12 cellular contexts compared by ENCODE assay signal in genomic region chr3:15346516-15346915, GRCh38.
"Had no signal": no experiment of that assay in that cellular context is flagged by ENCODE, and none has a peak within 500 bp of the region (broad histone marks: within the 10 kb centered on the region; RNA-seq: fewer than 3 reads in every experiment).

No MANE protein-coding gene starts in this region.

- H3K27ac Mint-ChIP-seq: WTC11 had no signal

- H3K36me3 ChIP-seq: cardiac muscle cell, heart left ventricle, right lobe of liver, upper lobe of left lung had no signal

- ATAC-seq: heart left ventricle, left colon, WTC11 had no signal

- H3K4me3 ChIP-seq: cardiac muscle cell, heart left ventricle, psoas muscle, right lobe of liver, upper lobe of left lung had no signal

- H3K27ac ChIP-seq: cardiac muscle cell, psoas muscle, right lobe of liver had no signal

- H3K4me3 Mint-ChIP-seq: WTC11 had no signal

- DNase-seq: activated effector memory CD4-positive, alpha-beta T cell treated with anti-CD3 and anti-CD28 coated beads, Interleukin-2, amount 50 U/mL, for 16 hours; foreskin melanocyte; heart left ventricle; left colon; psoas muscle; right lobe of liver; stimulated activated CD4-positive, alpha-beta T cell treated with anti-CD3 and anti-CD28 coated beads, Interleukin-1b, Interleukin-23, amount 100 ng/mL, for 48 hours; stimulated activated naive CD4-positive, alpha-beta T cell treated with Interleukin-2 at 50 U/mL for 16 hours; T-helper 1 cell; upper lobe of left lung had no signal

- H3K4me1 Mint-ChIP-seq: WTC11 had no signal

- H3K9me3 ChIP-seq: psoas muscle, right lobe of liver had no signal

- H3K27me3 ChIP-seq: cardiac muscle cell, heart left ventricle, right lobe of liver, upper lobe of left lung had no signal
